In the genomic region with DNA sequence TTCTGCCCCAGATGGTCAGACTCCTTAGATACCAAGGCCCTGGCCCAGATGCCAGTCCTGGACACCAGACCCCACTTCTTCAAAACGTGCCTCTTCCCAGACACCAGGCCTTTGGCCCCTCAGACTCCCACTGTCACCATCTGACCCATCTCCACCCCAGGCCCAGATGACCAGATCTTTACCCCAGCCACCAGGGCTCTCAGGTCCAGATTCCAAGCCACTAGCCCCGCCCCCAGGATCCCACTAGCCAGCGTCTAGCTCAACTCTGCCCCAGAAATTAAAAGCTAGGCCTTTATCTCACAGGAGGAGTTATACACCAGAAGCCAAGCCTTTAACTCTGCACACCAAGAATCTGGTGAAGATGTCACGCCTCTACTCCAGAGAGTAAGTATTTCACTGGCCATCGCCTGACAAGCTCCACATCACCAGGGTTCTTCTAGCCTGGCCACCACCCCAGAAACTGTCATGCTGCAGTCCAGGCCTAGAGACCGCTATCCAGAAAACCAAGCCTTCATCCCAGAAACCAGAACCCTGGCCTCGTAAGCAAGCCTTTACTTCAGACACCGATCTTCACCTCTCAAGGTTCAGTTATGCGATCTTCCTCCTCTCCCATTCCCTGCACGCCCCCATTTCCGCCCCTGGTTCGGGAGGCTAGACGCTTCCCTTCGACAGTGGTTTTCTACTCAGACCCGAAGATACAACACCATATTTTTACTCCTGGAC, we compare ENCODE assay signal across 1 cellular context.
TF ChIP-seq lines count a peak whose summit lies in the region.

No MANE protein-coding gene starts in this region.

TF ChIP-seq in endothelial cell of umbilical vein, 7 proteins besides CTCF, POLR2A, EP300 and RAD21:
- TF ChIP-seq, protein P1, sequence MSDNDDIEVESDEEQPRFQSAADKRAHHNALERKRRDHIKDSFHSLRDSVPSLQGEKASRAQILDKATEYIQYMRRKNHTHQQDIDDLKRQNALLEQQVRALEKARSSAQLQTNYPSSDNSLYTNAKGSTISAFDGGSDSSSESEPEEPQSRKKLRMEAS (IDR thresholded peaks at IDR 0.05; ENCODE audit: insufficient read depth, insufficient read length), result no peak
- TF ChIP-seq POLR2AphosphoS5 (IDR thresholded peaks at IDR 0.05; ENCODE audit: insufficient read depth, low read depth, low read length) (no peak), FOS (IDR thresholded peaks at IDR 0.05; ENCODE audit: borderline replicate concordance, insufficient read depth, low read length) (no peak), JUN (IDR thresholded peaks at IDR 0.05; ENCODE audit: borderline replicate concordance, insufficient read depth, insufficient read length, low read depth) (no peak), GATA2 (IDR thresholded peaks at IDR 0.05; ENCODE audit: insufficient read depth, insufficient read length, low read depth, low read length) (no peak), EZH2 (IDR thresholded peaks at IDR 0.05; ENCODE audit: borderline replicate concordance, low read depth, low read length, severe bottlenecking) (no peak)
